1 cellular context compared by ENCODE assay signal in genomic region chr1:110864260-110864659, GRCh38.
TF ChIP-seq lines count a peak whose summit lies in the region.

No MANE protein-coding gene starts in this region.

TF ChIP-seq in GM23338, 12 proteins besides CTCF, POLR2A, EP300 and RAD21 (continued from another document):
- TF ChIP-seq, protein P1, sequence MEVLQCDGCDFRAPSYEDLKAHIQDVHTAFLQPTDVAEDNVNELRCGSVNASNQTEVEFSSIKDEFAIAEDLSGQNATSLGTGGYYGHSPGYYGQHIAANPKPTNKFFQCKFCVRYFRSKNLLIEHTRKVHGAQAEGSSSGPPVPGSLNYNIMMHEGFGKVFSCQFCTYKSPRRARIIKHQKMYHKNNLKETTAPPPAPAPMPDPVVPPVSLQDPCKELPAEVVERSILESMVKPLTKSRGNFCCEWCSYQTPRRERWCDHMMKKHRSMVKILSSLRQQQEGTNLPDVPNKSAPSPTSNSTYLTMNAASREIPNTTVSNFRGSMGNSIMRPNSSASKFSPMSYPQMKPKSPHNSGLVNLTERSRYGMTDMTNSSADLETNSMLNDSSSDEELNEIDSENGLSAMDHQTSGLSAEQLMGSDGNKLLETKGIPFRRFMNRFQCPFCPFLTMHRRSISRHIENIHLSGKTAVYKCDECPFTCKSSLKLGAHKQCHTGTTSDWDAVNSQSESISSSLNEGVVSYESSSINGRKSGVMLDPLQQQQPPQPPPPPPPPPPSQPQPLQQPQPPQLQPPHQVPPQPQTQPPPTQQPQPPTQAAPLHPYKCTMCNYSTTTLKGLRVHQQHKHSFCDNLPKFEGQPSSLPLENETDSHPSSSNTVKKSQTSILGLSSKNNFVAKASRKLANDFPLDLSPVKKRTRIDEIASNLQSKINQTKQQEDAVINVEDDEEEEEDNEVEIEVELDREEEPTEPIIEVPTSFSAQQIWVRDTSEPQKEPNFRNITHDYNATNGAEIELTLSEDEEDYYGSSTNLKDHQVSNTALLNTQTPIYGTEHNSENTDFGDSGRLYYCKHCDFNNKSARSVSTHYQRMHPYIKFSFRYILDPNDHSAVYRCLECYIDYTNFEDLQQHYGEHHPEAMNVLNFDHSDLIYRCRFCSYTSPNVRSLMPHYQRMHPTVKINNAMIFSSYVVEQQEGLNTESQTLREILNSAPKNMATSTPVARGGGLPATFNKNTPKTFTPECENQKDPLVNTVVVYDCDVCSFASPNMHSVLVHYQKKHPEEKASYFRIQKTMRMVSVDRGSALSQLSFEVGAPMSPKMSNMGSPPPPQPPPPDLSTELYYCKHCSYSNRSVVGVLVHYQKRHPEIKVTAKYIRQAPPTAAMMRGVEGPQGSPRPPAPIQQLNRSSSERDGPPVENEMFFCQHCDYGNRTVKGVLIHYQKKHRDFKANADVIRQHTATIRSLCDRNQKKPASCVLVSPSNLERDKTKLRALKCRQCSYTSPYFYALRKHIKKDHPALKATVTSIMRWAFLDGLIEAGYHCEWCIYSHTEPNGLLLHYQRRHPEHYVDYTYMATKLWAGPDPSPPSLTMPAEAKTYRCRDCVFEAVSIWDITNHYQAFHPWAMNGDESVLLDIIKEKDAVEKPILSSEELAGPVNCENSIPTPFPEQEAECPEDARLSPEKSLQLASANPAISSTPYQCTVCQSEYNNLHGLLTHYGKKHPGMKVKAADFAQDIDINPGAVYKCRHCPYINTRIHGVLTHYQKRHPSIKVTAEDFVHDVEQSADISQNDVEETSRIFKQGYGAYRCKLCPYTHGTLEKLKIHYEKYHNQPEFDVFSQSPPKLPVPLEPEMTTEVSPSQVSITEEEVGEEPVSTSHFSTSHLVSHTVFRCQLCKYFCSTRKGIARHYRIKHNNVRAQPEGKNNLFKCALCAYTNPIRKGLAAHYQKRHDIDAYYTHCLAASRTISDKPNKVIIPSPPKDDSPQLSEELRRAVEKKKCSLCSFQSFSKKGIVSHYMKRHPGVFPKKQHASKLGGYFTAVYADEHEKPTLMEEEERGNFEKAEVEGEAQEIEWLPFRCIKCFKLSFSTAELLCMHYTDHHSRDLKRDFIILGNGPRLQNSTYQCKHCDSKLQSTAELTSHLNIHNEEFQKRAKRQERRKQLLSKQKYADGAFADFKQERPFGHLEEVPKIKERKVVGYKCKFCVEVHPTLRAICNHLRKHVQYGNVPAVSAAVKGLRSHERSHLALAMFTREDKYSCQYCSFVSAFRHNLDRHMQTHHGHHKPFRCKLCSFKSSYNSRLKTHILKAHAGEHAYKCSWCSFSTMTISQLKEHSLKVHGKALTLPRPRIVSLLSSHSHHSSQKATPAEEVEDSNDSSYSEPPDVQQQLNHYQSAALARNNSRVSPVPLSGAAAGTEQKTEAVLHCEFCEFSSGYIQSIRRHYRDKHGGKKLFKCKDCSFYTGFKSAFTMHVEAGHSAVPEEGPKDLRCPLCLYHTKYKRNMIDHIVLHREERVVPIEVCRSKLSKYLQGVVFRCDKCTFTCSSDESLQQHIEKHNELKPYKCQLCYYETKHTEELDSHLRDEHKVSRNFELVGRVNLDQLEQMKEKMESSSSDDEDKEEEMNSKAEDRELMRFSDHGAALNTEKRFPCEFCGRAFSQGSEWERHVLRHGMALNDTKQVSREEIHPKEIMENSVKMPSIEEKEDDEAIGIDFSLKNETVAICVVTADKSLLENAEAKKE (CRISPR knock-in tag; IDR thresholded peaks at IDR 0.05): no peak
- TF ChIP-seq NANOG (IDR thresholded peaks at IDR 0.05; ENCODE audit: borderline replicate concordance) (no peak), ZNF114 (CRISPR knock-in tag; IDR thresholded peaks at IDR 0.05) (no peak)
- TF ChIP-seq, protein P2, sequence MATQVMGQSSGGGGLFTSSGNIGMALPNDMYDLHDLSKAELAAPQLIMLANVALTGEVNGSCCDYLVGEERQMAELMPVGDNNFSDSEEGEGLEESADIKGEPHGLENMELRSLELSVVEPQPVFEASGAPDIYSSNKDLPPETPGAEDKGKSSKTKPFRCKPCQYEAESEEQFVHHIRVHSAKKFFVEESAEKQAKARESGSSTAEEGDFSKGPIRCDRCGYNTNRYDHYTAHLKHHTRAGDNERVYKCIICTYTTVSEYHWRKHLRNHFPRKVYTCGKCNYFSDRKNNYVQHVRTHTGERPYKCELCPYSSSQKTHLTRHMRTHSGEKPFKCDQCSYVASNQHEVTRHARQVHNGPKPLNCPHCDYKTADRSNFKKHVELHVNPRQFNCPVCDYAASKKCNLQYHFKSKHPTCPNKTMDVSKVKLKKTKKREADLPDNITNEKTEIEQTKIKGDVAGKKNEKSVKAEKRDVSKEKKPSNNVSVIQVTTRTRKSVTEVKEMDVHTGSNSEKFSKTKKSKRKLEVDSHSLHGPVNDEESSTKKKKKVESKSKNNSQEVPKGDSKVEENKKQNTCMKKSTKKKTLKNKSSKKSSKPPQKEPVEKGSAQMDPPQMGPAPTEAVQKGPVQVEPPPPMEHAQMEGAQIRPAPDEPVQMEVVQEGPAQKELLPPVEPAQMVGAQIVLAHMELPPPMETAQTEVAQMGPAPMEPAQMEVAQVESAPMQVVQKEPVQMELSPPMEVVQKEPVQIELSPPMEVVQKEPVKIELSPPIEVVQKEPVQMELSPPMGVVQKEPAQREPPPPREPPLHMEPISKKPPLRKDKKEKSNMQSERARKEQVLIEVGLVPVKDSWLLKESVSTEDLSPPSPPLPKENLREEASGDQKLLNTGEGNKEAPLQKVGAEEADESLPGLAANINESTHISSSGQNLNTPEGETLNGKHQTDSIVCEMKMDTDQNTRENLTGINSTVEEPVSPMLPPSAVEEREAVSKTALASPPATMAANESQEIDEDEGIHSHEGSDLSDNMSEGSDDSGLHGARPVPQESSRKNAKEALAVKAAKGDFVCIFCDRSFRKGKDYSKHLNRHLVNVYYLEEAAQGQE (IDR thresholded peaks at IDR 0.05; ENCODE audit: unreplicated experiment): no peak
